ENCODE assay signal across 8 cellular contexts in genomic region chr22:37304595-37305343, GRCh38. TPM values are rescaled to one million over a fixed set of nuclear protein-coding genes. Genes with fewer than 3 reads are reported as not detected.
DNase-seq lines count a peak whose midpoint lies in the region; ATAC-seq and TF ChIP-seq lines count a peak whose summit lies in the region.

No MANE protein-coding gene starts in this region.

- H3K27ac Mint-ChIP-seq in natural killer cell treated with Interleukin-12 subunit alpha and Interleukin-12 subunit beta and Interleukin-15 and Interleukin-18, amount 100 ng/mL, for 72 hours = peak overlapping the region; percentile 99 to 100

- no peak overlapping the region for H3K4me3 ChIP-seq in astrocyte of the spinal cord (ENCODE audit: low read depth, low read length)

- no peaks in the 10 kb centered on the region for H3K9me3 Mint-ChIP-seq in natural killer cell treated with Interleukin-12 subunit alpha and Interleukin-12 subunit beta and Interleukin-15 and Interleukin-18, amount 100 ng/mL, for 72 hours

- TF ChIP-seq CTCF in astrocyte of the spinal cord (IDR thresholded peaks at IDR 0.05; ENCODE audit: low read depth, low read length) = no peak

- DNase-seq in EH (ENCODE audit: low read depth) (peak; percentile 52), OCI-M1 (lab: John Stamatoyannopoulos, UW) (peak; percentile 15), astrocyte of the spinal cord (ENCODE audit: low read depth, low spot score) (peak; percentile 53), G401 (ENCODE audit: low spot score) (no peak), NCI-H748 (lab: John Stamatoyannopoulos, UW; ENCODE audit: unreplicated experiment) (no peak)
- no peak for DNase-seq in natural killer cell treated with Interleukin-12 subunit alpha and Interleukin-12 subunit beta and Interleukin-15 and Interleukin-18, amount 100 ng/mL, for 72 hours (ENCODE audit: low spot score)

- H3K36me3 Mint-ChIP-seq in natural killer cell treated with Interleukin-12 subunit alpha and Interleukin-12 subunit beta and Interleukin-15 and Interleukin-18, amount 100 ng/mL, for 72 hours = peaks cover 13% of the 10 kb centered on the region

- no peaks in the 10 kb centered on the region for H3K27me3 Mint-ChIP-seq in natural killer cell treated with Interleukin-12 subunit alpha and Interleukin-12 subunit beta and Interleukin-15 and Interleukin-18, amount 100 ng/mL, for 72 hours

- peaks cover 81% of the 10 kb centered on the region in 2 donors for H3K4me1 Mint-ChIP-seq in natural killer cell treated with Interleukin-12 subunit alpha and Interleukin-12 subunit beta and Interleukin-15 and Interleukin-18, amount 100 ng/mL, for 72 hours (ENCODE audit: low read depth in 2 of 2)

- ATAC-seq in natural killer cell treated with Interleukin-12 subunit alpha and Interleukin-12 subunit beta and Interleukin-15 and Interleukin-18, amount 100 ng/mL, for 72 hours = no peak
- ATAC-seq in GM19324 (IDR thresholded peaks at IDR 0.05; ENCODE audit: low FRiP score, unreplicated experiment) (no peak), HG03354 (IDR thresholded peaks at IDR 0.05; ENCODE audit: poor library complexity, severe bottlenecking, unreplicated experiment) (no peak)

- in situ Hi-C loops in astrocyte of the spinal cord (cut with HindIII; ENCODE audit: low sequenced_read_pairs) = no loop called here
- in situ Hi-C loops in G401 (cut with HindIII; ENCODE audit: low sequenced_read_pairs) = no loop called here

- H3K4me3 Mint-ChIP-seq in natural killer cell treated with Interleukin-12 subunit alpha and Interleukin-12 subunit beta and Interleukin-15 and Interleukin-18, amount 100 ng/mL, for 72 hours = peak overlapping the region; percentile 99

RNA-seq across cellular contexts. Expression of gene CYTH4, which starts 22.5 kb away (rescaled TPM):
- 10 to 100 TPM; 36.0 to 41.1 TPM for total RNA-seq in natural killer cell treated with Interleukin-12 subunit alpha and Interleukin-12 subunit beta and Interleukin-15 and Interleukin-18, amount 100 ng/mL, for 72 hours
- not detected in 2 replicates for total RNA-seq in G401 (2014; rRNA removed; shearing (Covaris generic))

Comparison
In these comparisons a context has a peak if more than half of its experiments do, and no peak if none do; other contexts are left out.
1. DNase-seq: peak in EH (single experiment), OCI-M1 (single experiment) and astrocyte of the spinal cord (single experiment); none in natural killer cell treated with Interleukin-12 subunit alpha and Interleukin-12 subunit beta and Interleukin-15 and Interleukin-18, amount 100 ng/mL, for 72 hours (single experiment), G401 (single experiment) and NCI-H748 (single experiment).
2. RNA of gene CYTH4, which starts 22.5 kb away (total RNA-seq): 36.0 to 41.1 TPM in natural killer cell treated with Interleukin-12 subunit alpha and Interleukin-12 subunit beta and Interleukin-15 and Interleukin-18, amount 100 ng/mL, for 72 hours; not detected in G401; every median in the first group is over 10 times any median in the second.